In genomic region chr2:134668821-134669220, GRCh38 we compare ENCODE assay signal across 8 cellular contexts. TPM values are rescaled to one million over a fixed set of nuclear protein-coding genes. Genes with fewer than 3 reads are reported as not detected.
A peak's percentile ranks its signal among the peaks of the same experiment; 100 is the strongest.
DNase-seq lines count a peak whose midpoint lies in the region; ATAC-seq and TF ChIP-seq lines count a peak whose summit lies in the region.

No MANE protein-coding gene starts in this region.

- no peaks in the 10 kb centered on the region for H3K9me3 Mint-ChIP-seq in memory B cell

- DNase-seq in Right ventricle myocardium inferior (ENCODE audit: missing footprints) (no peak), heart right ventricle (no peak), activated T-cell treated with anti-CD3 and anti-CD28 coated beads for 24 hours (ENCODE audit: low read depth) (peak; percentile 47), memory B cell (ENCODE audit: low spot score in 2 of 2) (no peak), upper lobe of right lung (peak; percentile 81), NCI-H2029 (lab: John Stamatoyannopoulos, UW) (no peak), vagina (ENCODE audit: extremely low spot score in 2 of 2) (no peak)

- ATAC-seq in Right ventricle myocardium inferior (peak; percentile 15), heart right ventricle (no peak), memory B cell (ENCODE audit: low read depth) (peak; percentile 47), upper lobe of right lung (peak; percentile 48), HG03571 (IDR thresholded peaks at IDR 0.05; ENCODE audit: unreplicated experiment) (no peak)

- H3K4me1 ChIP-seq in heart right ventricle (peaks cover 0 to 9% (median 0%) of the 10 kb centered on the region in 9 donors), upper lobe of right lung (peaks cover 7% of the 10 kb centered on the region), vagina (no peaks in the 10 kb centered on the region)

- H3K4me1 Mint-ChIP-seq in memory B cell: peaks cover 47% of the 10 kb centered on the region

- WGBS in heart right ventricle, 2 donors: 86 to 87% methylated on average over 7 of the region's 7 CpGs

- intact Hi-C loops in Right ventricle myocardium inferior (cut with DNase I) (loop anchor here (5.0 kb wide), 1 partner anchor 207 kb away; no protein-coding TSS in a partner anchor), heart right ventricle (cut with DNase I) (no loop called here), upper lobe of right lung (cut with DNase I) (no loop called here), vagina (cut with DNase I) (no loop called here)

- TF ChIP-seq POLR2A in vagina (IDR thresholded peaks at IDR 0.05): no peak

- H3K36me3 ChIP-seq in heart right ventricle (no peaks in the 10 kb centered on the region), upper lobe of right lung (no peaks in the 10 kb centered on the region), vagina (no peaks in the 10 kb centered on the region)

- H3K27me3 ChIP-seq in heart right ventricle: peaks cover 0 to 8% (median 3%) of the 10 kb centered on the region in 7 donors
- H3K27me3 ChIP-seq in upper lobe of right lung: no peaks in the 10 kb centered on the region
- no peaks in the 10 kb centered on the region for H3K27me3 ChIP-seq in vagina

- H3K9me3 ChIP-seq in heart right ventricle: peaks cover 0 to 6% (median 0%) of the 10 kb centered on the region in 11 donors
- no peaks in the 10 kb centered on the region for H3K9me3 ChIP-seq in upper lobe of right lung
- no peaks in the 10 kb centered on the region for H3K9me3 ChIP-seq in vagina

- peak overlapping the region; percentile 60 for H3K4me3 Mint-ChIP-seq in memory B cell

- H3K4me3 ChIP-seq in heart right ventricle: no peak overlapping the region
- no peak overlapping the region for H3K4me3 ChIP-seq in upper lobe of right lung
- H3K4me3 ChIP-seq in vagina: no peak overlapping the region

- H3K27ac Mint-ChIP-seq in memory B cell: peak overlapping the region; percentile 62

- no peaks in the 10 kb centered on the region for H3K36me3 Mint-ChIP-seq in memory B cell

- peak overlapping the region in 1 of 10 donors; percentile 50 for H3K27ac ChIP-seq in heart right ventricle
- H3K27ac ChIP-seq in upper lobe of right lung: peak overlapping the region; percentile 67
- no peak overlapping the region for H3K27ac ChIP-seq in vagina

- TF ChIP-seq CTCF in heart right ventricle (IDR thresholded peaks at IDR 0.05) (no peak), upper lobe of right lung (IDR thresholded peaks at IDR 0.05) (no peak), vagina (IDR thresholded peaks at IDR 0.05) (no peak)

- no peaks in the 10 kb centered on the region for H3K27me3 Mint-ChIP-seq in memory B cell

RNA-seq across cellular contexts. Expression of gene TMEM163, which starts 50.0 kb away (rescaled TPM):
- total RNA-seq in Right ventricle myocardium inferior (0.46 TPM), heart right ventricle (under 1 TPM; 0.16 to 0.80 (median 0.35) TPM), upper lobe of right lung (34.6 TPM), vagina (not detected)
- 1 to 10 TPM in 1 of 2 donors, under 1 TPM in 1; 0.88 to 1.7 TPM for polyA plus RNA-seq in heart right ventricle

Comparison
In these comparisons a context has a peak if more than half of its experiments do, and no peak if none do; other contexts are left out.
1. ATAC-seq: peak in Right ventricle myocardium inferior (single experiment), memory B cell (single experiment) and upper lobe of right lung (single experiment); none in heart right ventricle (0 of 8) and HG03571 (single experiment).
2. DNase-seq: peak in activated T-cell treated with anti-CD3 and anti-CD28 coated beads for 24 hours (single experiment) and upper lobe of right lung (single experiment); none in Right ventricle myocardium inferior (single experiment), heart right ventricle (0 of 2), memory B cell (0 of 2), NCI-H2029 (single experiment) and vagina (0 of 2).
3. RNA of gene TMEM163, which starts 50.0 kb away (total RNA-seq): 34.6 TPM in upper lobe of right lung (single experiment); 0.46 TPM in Right ventricle myocardium inferior (single experiment), 0.16 to 0.80 TPM in heart right ventricle and not detected in vagina (single experiment); every median in the first group is over 10 times any median in the second.